ENCODE assay signal across 8 cellular contexts in genomic region chr4:74158561-74159396, GRCh38. TPM values are rescaled to one million over a fixed set of nuclear protein-coding genes. Genes with fewer than 3 reads are reported as not detected.
A peak's percentile ranks its signal among the peaks of the same experiment; 100 is the strongest.
DNase-seq lines count a peak whose midpoint lies in the region; ATAC-seq and TF ChIP-seq lines count a peak whose summit lies in the region.

No MANE protein-coding gene starts in this region.

- CTCF ChIA-PET in SK-N-SH (lab: Yijun Ruan, JAX), result interaction anchor here (2.0 kb wide), 1 partner anchor 24 kb away, joined by 6 read pairs; no protein-coding TSS in a partner anchor

- H3K9me3 ChIP-seq in SK-N-SH (no peaks in the 10 kb centered on the region), muscle layer of colon (ENCODE audit: low read length) (no peaks in the 10 kb centered on the region)

- peak overlapping the region; percentile 85 for H3K4me3 Mint-ChIP-seq in dendritic cell treated with granulocyte-macrophage colony-stimulating factor and Interleukin-4, amounts not matched to agents 40 ng/mL and 50 ng/mL, for 4 days

- peak overlapping the region; percentile 88 for H2AFZ ChIP-seq in SK-N-SH (ENCODE audit: low read depth)

- no peaks in the 10 kb centered on the region for H3K9me3 Mint-ChIP-seq in dendritic cell treated with granulocyte-macrophage colony-stimulating factor and Interleukin-4, amounts not matched to agents 40 ng/mL and 50 ng/mL, for 4 days

- H3K9ac ChIP-seq in SK-N-SH (peak overlapping the region; percentile 80), muscle layer of colon (ENCODE audit: low read length) (peak overlapping the region; percentile 10)

- H3K27me3 ChIP-seq in SK-N-SH (ENCODE audit: insufficient read depth) (no peaks in the 10 kb centered on the region), muscle layer of colon (ENCODE audit: control insufficient read depth in 1 of 2, insufficient read depth in 2 of 2, low read length in 2 of 2) (no peaks in the 10 kb centered on the region)

- peaks cover 22% of the 10 kb centered on the region for H3K36me3 Mint-ChIP-seq in dendritic cell treated with granulocyte-macrophage colony-stimulating factor and Interleukin-4, amounts not matched to agents 40 ng/mL and 50 ng/mL, for 4 days (ENCODE audit: low read depth)

- POLR2A ChIA-PET in SK-N-SH (lab: Yijun Ruan, JAX), result no interaction called here

- DNase-seq in SK-N-SH (no peak), NCI-H69 (lab: John Stamatoyannopoulos, UW) (peak; percentile 11), LoVo (ENCODE audit: low spot score) (no peak), SK-N-DZ (ENCODE audit: low spot score) (no peak)

- H3K27ac Mint-ChIP-seq in dendritic cell treated with granulocyte-macrophage colony-stimulating factor and Interleukin-4, amounts not matched to agents 40 ng/mL and 50 ng/mL, for 4 days, result peak overlapping the region; percentile 89

- H3K4me3 ChIP-seq in SK-N-SH (ENCODE audit: low read depth in 2 of 2, low read length in 1 of 2) (peak overlapping the region; percentile 70 to 90), muscle layer of colon (ENCODE audit: low read depth in 1 of 2, low read length in 2 of 2) (peak overlapping the region; percentile 56 to 79)

- peak overlapping the region; percentile 75 for H3K4me2 ChIP-seq in SK-N-SH

- no peak for TF ChIP-seq RAD21 in SK-N-SH (IDR thresholded peaks at IDR 0.05; ENCODE audit: low read length)

- H3F3A ChIP-seq in SK-N-SH (replicated peaks; ENCODE audit: insufficient read depth), result peaks cover 8% of the 10 kb centered on the region

- WGBS in SK-N-SH (ENCODE audit: low lambda C conversion rate), result 26% methylated on average over 13 of the region's 13 CpGs

- TF ChIP-seq CTCF in SK-N-SH (IDR thresholded peaks at IDR 0.05), result no peak

- H3K36me3 ChIP-seq in SK-N-SH (replicated peaks in 1 of 2; ENCODE audit: control insufficient read depth in 1 of 2, insufficient read depth in 2 of 2, low read length in 1 of 2), result peaks cover 14 to 32% of the 10 kb centered on the region in 2 experiments
- no peaks in the 10 kb centered on the region for H3K36me3 ChIP-seq in muscle layer of colon (ENCODE audit: insufficient read depth, low read length)

- H3K79me2 ChIP-seq in SK-N-SH (ENCODE audit: insufficient read depth), result peaks cover 18% of the 10 kb centered on the region

- peak overlapping the region; percentile 91 to 95; a peak in 3 of 4 replicates for H3K27ac ChIP-seq in SK-N-SH (ENCODE audit: low read depth in 2 of 2, low read length in 1 of 2)
- peak overlapping the region; percentile 82 for H3K27ac ChIP-seq in muscle layer of colon (ENCODE audit: low read depth, low read length)

- no peaks in the 10 kb centered on the region; the same call in 1 of the 2 replicates for H3K9me2 ChIP-seq in SK-N-SH

- no peaks in the 10 kb centered on the region for H3K27me3 Mint-ChIP-seq in dendritic cell treated with granulocyte-macrophage colony-stimulating factor and Interleukin-4, amounts not matched to agents 40 ng/mL and 50 ng/mL, for 4 days

- no peaks in the 10 kb centered on the region for H4K20me1 ChIP-seq in SK-N-SH (ENCODE audit: insufficient read depth)

- H3K4me1 Mint-ChIP-seq in dendritic cell treated with granulocyte-macrophage colony-stimulating factor and Interleukin-4, amounts not matched to agents 40 ng/mL and 50 ng/mL, for 4 days (ENCODE audit: low read depth), result peaks cover 19% of the 10 kb centered on the region

- no peak for ATAC-seq in SK-N-SH treated with all-trans-retinoic acid at 6 μM for 48 hours
- ATAC-seq in GM19397 (IDR thresholded peaks at IDR 0.05; ENCODE audit: unreplicated experiment), result no peak

- peaks cover 5 to 7% of the 10 kb centered on the region in 2 experiments; a peak in 3 of 4 replicates for H3K4me1 ChIP-seq in SK-N-SH (ENCODE audit: control insufficient read depth in 1 of 2, insufficient read depth in 2 of 2, low read depth in 1 of 2, low read length in 1 of 2)
- peaks cover 25% of the 10 kb centered on the region for H3K4me1 ChIP-seq in muscle layer of colon (ENCODE audit: insufficient read depth, low read length)

- intact Hi-C loops in dendritic cell treated with granulocyte-macrophage colony-stimulating factor and Interleukin-4, amounts not matched to agents 40 ng/mL and 50 ng/mL, for 4 days (cut with micrococcal nuclease), result loop anchor here (2.0 to 10.0 kb wide), 3 partner anchors 72 to 1104 kb away; partner anchors contain the start of gene ANKRD17

- TF ChIP-seq EP300 in SK-N-SH (IDR thresholded peaks at IDR 0.05; ENCODE audit: borderline replicate concordance in 1 of 2, low read depth in 1 of 2, low read length in 1 of 2), result no peak

TF ChIP-seq in SK-N-SH, 30 proteins besides CTCF, POLR2A, EP300 and RAD21:
- TF ChIP-seq NRF1 (IDR thresholded peaks at IDR 0.05; ENCODE audit: low read depth, low read length) (no peak), RXRA (IDR thresholded peaks at IDR 0.05; ENCODE audit: borderline replicate concordance, low read depth) (no peak), TCF12 (IDR thresholded peaks at IDR 0.05) (no peak), EZH2phosphoT487 (IDR thresholded peaks at IDR 0.05; ENCODE audit: borderline replicate concordance, low read depth) (no peak), USF2 (IDR thresholded peaks at IDR 0.05; ENCODE audit: borderline replicate concordance, low read depth, low read length) (no peak), TEAD4 (IDR thresholded peaks at IDR 0.05; ENCODE audit: borderline replicate concordance, insufficient read depth) (no peak)

TF ChIP-seq in SK-N-SH treated with all-trans-retinoic acid at 6 μM for 48 hours, 23 proteins besides CTCF, POLR2A, EP300 and RAD21 (continues in another document):
- TF ChIP-seq TCF4 (CRISPR knock-in tag; IDR thresholded peaks at IDR 0.05; ENCODE audit: borderline replicate concordance) (no peak), ZNF8 (CRISPR knock-in tag; IDR thresholded peaks at IDR 0.05) (no peak), SNAI2 (CRISPR knock-in tag; IDR thresholded peaks at IDR 0.05) (no peak), RARB (CRISPR knock-in tag; IDR thresholded peaks at IDR 0.05) (no peak), ESRRG (CRISPR knock-in tag; IDR thresholded peaks at IDR 0.05) (no peak), CSDC2 (CRISPR knock-in tag; IDR thresholded peaks at IDR 0.05) (no peak), TOX (CRISPR knock-in tag; IDR thresholded peaks at IDR 0.05; ENCODE audit: borderline replicate concordance) (no peak), ARNTL (CRISPR knock-in tag; IDR thresholded peaks at IDR 0.05; ENCODE audit: borderline replicate concordance, low read depth) (no peak), ZC3H10 (CRISPR knock-in tag; IDR thresholded peaks at IDR 0.05) (no peak), PPARA (CRISPR knock-in tag; IDR thresholded peaks at IDR 0.05; ENCODE audit: borderline replicate concordance) (no peak)
- TF ChIP-seq, protein P1, sequence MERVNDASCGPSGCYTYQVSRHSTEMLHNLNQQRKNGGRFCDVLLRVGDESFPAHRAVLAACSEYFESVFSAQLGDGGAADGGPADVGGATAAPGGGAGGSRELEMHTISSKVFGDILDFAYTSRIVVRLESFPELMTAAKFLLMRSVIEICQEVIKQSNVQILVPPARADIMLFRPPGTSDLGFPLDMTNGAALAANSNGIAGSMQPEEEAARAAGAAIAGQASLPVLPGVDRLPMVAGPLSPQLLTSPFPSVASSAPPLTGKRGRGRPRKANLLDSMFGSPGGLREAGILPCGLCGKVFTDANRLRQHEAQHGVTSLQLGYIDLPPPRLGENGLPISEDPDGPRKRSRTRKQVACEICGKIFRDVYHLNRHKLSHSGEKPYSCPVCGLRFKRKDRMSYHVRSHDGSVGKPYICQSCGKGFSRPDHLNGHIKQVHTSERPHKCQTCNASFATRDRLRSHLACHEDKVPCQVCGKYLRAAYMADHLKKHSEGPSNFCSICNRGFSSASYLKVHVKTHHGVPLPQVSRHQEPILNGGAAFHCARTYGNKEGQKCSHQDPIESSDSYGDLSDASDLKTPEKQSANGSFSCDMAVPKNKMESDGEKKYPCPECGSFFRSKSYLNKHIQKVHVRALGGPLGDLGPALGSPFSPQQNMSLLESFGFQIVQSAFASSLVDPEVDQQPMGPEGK (CRISPR knock-in tag; IDR thresholded peaks at IDR 0.05; ENCODE audit: borderline replicate concordance), result no peak
- TF ChIP-seq, protein P2, sequence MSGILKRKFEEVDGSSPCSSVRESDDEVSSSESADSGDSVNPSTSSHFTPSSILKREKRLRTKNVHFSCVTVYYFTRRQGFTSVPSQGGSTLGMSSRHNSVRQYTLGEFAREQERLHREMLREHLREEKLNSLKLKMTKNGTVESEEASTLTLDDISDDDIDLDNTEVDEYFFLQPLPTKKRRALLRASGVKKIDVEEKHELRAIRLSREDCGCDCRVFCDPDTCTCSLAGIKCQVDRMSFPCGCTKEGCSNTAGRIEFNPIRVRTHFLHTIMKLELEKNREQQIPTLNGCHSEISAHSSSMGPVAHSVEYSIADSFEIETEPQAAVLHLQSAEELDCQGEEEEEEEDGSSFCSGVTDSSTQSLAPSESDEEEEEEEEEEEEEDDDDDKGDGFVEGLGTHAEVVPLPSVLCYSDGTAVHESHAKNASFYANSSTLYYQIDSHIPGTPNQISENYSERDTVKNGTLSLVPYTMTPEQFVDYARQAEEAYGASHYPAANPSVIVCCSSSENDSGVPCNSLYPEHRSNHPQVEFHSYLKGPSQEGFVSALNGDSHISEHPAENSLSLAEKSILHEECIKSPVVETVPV (CRISPR knock-in tag; IDR thresholded peaks at IDR 0.05), result no peak
- TF ChIP-seq, protein P3, sequence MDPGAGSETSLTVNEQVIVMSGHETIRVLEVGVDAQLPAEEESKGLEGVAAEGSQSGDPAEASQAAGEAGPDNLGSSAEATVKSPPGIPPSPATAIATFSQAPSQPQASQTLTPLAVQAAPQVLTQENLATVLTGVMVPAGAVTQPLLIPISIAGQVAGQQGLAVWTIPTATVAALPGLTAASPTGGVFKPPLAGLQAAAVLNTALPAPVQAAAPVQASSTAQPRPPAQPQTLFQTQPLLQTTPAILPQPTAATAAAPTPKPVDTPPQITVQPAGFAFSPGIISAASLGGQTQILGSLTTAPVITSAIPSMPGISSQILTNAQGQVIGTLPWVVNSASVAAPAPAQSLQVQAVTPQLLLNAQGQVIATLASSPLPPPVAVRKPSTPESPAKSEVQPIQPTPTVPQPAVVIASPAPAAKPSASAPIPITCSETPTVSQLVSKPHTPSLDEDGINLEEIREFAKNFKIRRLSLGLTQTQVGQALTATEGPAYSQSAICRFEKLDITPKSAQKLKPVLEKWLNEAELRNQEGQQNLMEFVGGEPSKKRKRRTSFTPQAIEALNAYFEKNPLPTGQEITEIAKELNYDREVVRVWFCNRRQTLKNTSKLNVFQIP (CRISPR knock-in tag; IDR thresholded peaks at IDR 0.05; ENCODE audit: borderline replicate concordance, low read depth), result no peak

RNA-seq across cellular contexts. Expression of gene MTHFD2L, which starts 0.9 kb away (rescaled TPM):
- polyA plus RNA-seq in SK-N-SH (2012; rRNA removed), result 4.8 and 8.2 TPM in 2 replicates
- 5.9 and 8.4 TPM in 2 replicates for polyA plus RNA-seq in SK-N-SH (2012; cell fraction: cytosol; rRNA removed)
- 4.2 and 11.6 TPM in 2 replicates for polyA plus RNA-seq in SK-N-SH (2012; cell fraction: nucleus; rRNA removed)
- 25.6 and 26.3 TPM in 2 replicates for polyA plus RNA-seq in SK-N-DZ (2014; cell fraction: cytosol; rRNA removed)
- 26.5 and 33.4 TPM in 2 replicates for polyA plus RNA-seq in SK-N-DZ (2014; cell fraction: nucleus; rRNA removed)

RNA-seq across cellular contexts. Expression of gene CXCL2, which starts 59.8 kb away (rescaled TPM):
- polyA plus RNA-seq in SK-N-SH (2012; rRNA removed), result 20.9 and 33.7 TPM in 2 replicates
- 11.6 and 21.0 TPM in 2 replicates for polyA plus RNA-seq in SK-N-SH (2012; cell fraction: cytosol; rRNA removed)
- 125 and 134 TPM in 2 replicates for polyA plus RNA-seq in SK-N-SH (2012; cell fraction: nucleus; rRNA removed)
- not detected in 2 replicates for polyA plus RNA-seq in SK-N-DZ (2014; cell fraction: cytosol; rRNA removed)
- polyA plus RNA-seq in SK-N-DZ (2014; cell fraction: nucleus; rRNA removed), result not detected in 2 replicates
